In the genomic region with DNA sequence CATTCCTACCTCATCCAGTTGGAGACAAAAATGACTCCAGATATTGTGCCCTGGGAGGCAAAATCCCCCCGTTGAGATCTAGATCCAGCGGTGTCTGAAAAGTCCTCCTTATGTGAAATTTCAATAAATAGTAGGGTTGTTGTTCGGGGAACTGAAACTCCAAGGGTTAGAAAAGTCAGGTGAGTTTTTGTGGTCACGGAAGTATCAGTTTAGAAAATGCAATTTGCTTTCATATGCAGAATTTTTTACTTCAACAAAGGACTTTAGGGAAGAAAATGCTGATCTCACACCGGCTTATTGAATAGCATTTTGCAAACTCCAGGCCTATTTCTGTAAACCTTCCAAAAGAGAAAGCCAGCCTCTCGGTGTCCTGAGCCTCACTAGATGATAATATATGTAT, we compare ENCODE assay signal across 23 cellular contexts.
DNase-seq lines count a peak whose midpoint lies in the region; ATAC-seq, FAIRE-seq and TF ChIP-seq lines count a peak whose summit lies in the region.
"Had no signal": no experiment of that assay in that cellular context is flagged by ENCODE, and none has a peak within 500 bp of the region (broad histone marks: within the 10 kb centered on the region; RNA-seq: fewer than 3 reads in every experiment).

No MANE protein-coding gene starts in this region.

- TF ChIP-seq CTCF in HepG2 (CRISPR knock-in tag; IDR thresholded peaks at IDR 0.05), result no peak
- TF ChIP-seq CTCF in right lobe of liver (IDR thresholded peaks at IDR 0.05), result no peak
- TF ChIP-seq CTCF in psoas muscle (IDR thresholded peaks at IDR 0.05), result no peak
- no peak for TF ChIP-seq CTCF in PC-3 (conservative IDR thresholded peaks at IDR 0.05; ENCODE audit: low read depth, low read length)

- TF ChIP-seq RAD21 in HepG2 (CRISPR knock-in tag; IDR thresholded peaks at IDR 0.05), result no peak

- no peaks in the 10 kb centered on the region for H3K4me1 ChIP-seq in HepG2 (ENCODE audit: insufficient read depth, low read length)
- no peaks in the 10 kb centered on the region for H3K4me1 ChIP-seq in right lobe of liver
- no peaks in the 10 kb centered on the region for H3K4me1 ChIP-seq in psoas muscle
- no peaks in the 10 kb centered on the region for H3K4me1 ChIP-seq in PC-3 (ENCODE audit: insufficient read depth, low read length)

- H3K4me3 ChIP-seq in HepG2 (replicated peaks in 1 of 3; ENCODE audit: insufficient read depth in 1 of 3, low read depth in 2 of 3, low read length in 3 of 3) (no peak overlapping the region), right lobe of liver (no peak overlapping the region), psoas muscle (no peak overlapping the region), PC-3 (ENCODE audit: low read length) (no peak overlapping the region)
- H3K4me3 ChIP-seq: adrenal gland, hepatocyte, thoracic aorta had no signal

- no peak overlapping the region for H2AFZ ChIP-seq in HepG2 (ENCODE audit: low read length)
- no peak overlapping the region for H2AFZ ChIP-seq in PC-3 (ENCODE audit: low read length)
- H2AFZ ChIP-seq: hepatocyte had no signal

- TF ChIP-seq EP300 in HepG2 (IDR thresholded peaks at IDR 0.05; ENCODE audit: low read depth in 2 of 2, low read length in 2 of 2), result no peak
- no peak for TF ChIP-seq EP300 in HepG2 (CRISPR knock-in tag; IDR thresholded peaks at IDR 0.05; ENCODE audit: borderline replicate concordance)

- no peak overlapping the region for H3K27ac ChIP-seq in HepG2 (ENCODE audit: extremely low read length, insufficient read depth, low read length)
- H3K27ac ChIP-seq in right lobe of liver, result no peak overlapping the region
- no peak overlapping the region for H3K27ac ChIP-seq in psoas muscle
- no peak overlapping the region for H3K27ac ChIP-seq in PC-3 (ENCODE audit: low read length)
- H3K27ac ChIP-seq: hepatocyte, thoracic aorta had no signal

- H3K79me2 ChIP-seq in HepG2 (ENCODE audit: insufficient read depth, low read length) (no peaks in the 10 kb centered on the region), PC-3 (ENCODE audit: low read length) (no peaks in the 10 kb centered on the region)
- H3K79me2 ChIP-seq: hepatocyte had no signal

- no peak overlapping the region for H3K4me2 ChIP-seq in HepG2 (ENCODE audit: low read depth, low read length)
- H3K4me2 ChIP-seq in PC-3 (ENCODE audit: low read length), result no peak overlapping the region
- H3K4me2 ChIP-seq: hepatocyte had no signal

- H3K9ac ChIP-seq in HepG2 (ENCODE audit: insufficient read depth, low read depth, low read length), result no peak overlapping the region
- no peak overlapping the region for H3K9ac ChIP-seq in PC-3 (ENCODE audit: low read length)

- 50% methylated on average over 6 of the region's 6 CpGs for WGBS in HepG2 (ENCODE audit: low lambda C conversion rate)
- WGBS in right lobe of liver (ENCODE audit: insufficient coverage, low coverage, low lambda C conversion rate, missing lambda C conversion rate), result 60% methylated on average over 6 of the region's 6 CpGs
- 82 to 86% (median 82%) methylated on average over 6 of the region's 6 CpGs for WGBS in psoas muscle, 3 donors

- in situ Hi-C loops in HepG2 (cut with HindIII; ENCODE audit: extremely low pct_ligation_motif_present, low pct_unique_long_range_greater_than_20kb), result no loop called here

- CTCF ChIA-PET in HepG2 (lab: Yijun Ruan, JAX; ENCODE audit: low intra/inter-chr PET ratio, low total read pairs), result no interaction called here
- CTCF ChIA-PET in PC-3 (lab: Charles Lee), result interaction anchor here (0.6 kb wide), 1 partner anchor 916 kb away, joined by 4 read pairs; no protein-coding TSS in a partner anchor

- H3K9me3 ChIP-seq in HepG2 (ENCODE audit: low read length) (no peaks in the 10 kb centered on the region), right lobe of liver (no peaks in the 10 kb centered on the region), psoas muscle (no peaks in the 10 kb centered on the region), PC-3 (ENCODE audit: low read length) (no peaks in the 10 kb centered on the region)
- H3K9me3 ChIP-seq: adrenal gland, thoracic aorta had no signal

- H3K9me2 ChIP-seq in PC-3 (replicated peaks; ENCODE audit: low read length), result no peaks in the 10 kb centered on the region

- no TSS peak for BruUV-seq in HepG2 (replicated peaks; lab: Mats Ljungman, UMichigan)
- BruUV-seq in PC-3 (replicated peaks; lab: Mats Ljungman, UMichigan), result no TSS peak

- no peaks in the 10 kb centered on the region for H3K36me3 ChIP-seq in HepG2 (replicated peaks in 1 of 2; ENCODE audit: control insufficient read depth in 1 of 2, insufficient read depth in 2 of 2, low read length in 2 of 2)
- no peaks in the 10 kb centered on the region for H3K36me3 ChIP-seq in right lobe of liver
- H3K36me3 ChIP-seq in psoas muscle (ENCODE audit: insufficient read depth in 1 of 2, low read depth in 1 of 2), result no peaks in the 10 kb centered on the region
- H3K36me3 ChIP-seq in PC-3 (ENCODE audit: low read depth, low read length), result no peaks in the 10 kb centered on the region
- H3K36me3 ChIP-seq: adrenal gland, thoracic aorta had no signal

- FAIRE-seq in HepG2 (lab: Jason Lieb, UNC) (no peak), H54 (lab: Jason Lieb, UNC) (no peak)
- FAIRE-seq: A204.1, bronchial epithelial cell, endothelial cell of umbilical vein, keratinocyte had no signal

- H3F3A ChIP-seq in PC-3 (ENCODE audit: low read length, unreplicated experiment), result no peaks in the 10 kb centered on the region

- no peak for ATAC-seq in HepG2
- no peak for ATAC-seq in right lobe of liver
- ATAC-seq in HG03060 (IDR thresholded peaks at IDR 0.05; ENCODE audit: low read depth, unreplicated experiment), result peak; percentile 66
- ATAC-seq in HG03097 (IDR thresholded peaks at IDR 0.05; ENCODE audit: low FRiP score, unreplicated experiment), result no peak
- no peak for ATAC-seq in psoas muscle
- ATAC-seq in PC-3, result no peak
- ATAC-seq: activated CD4-positive, CD25-positive, alpha-beta regulatory T cell treated with anti-CD3 and anti-CD28 coated beads, Interleukin-2, amount 50 U/mL, for 24 hours had no signal

- intact Hi-C loops in HepG2 (cut with micrococcal nuclease; ENCODE audit: unreplicated experiment), result no loop called here
- intact Hi-C loops in right lobe of liver (cut with DNase I), result no loop called here
- intact Hi-C loops in psoas muscle (cut with DNase I), result no loop called here
- intact Hi-C loops in PC-3 (cut with micrococcal nuclease), result no loop called here

- POLR2A ChIA-PET in HepG2 (lab: Yijun Ruan, JAX) (no interaction called here), PC-3 (lab: Charles Lee; ENCODE audit: unreplicated experiment) (no interaction called here)

- peaks cover 0 to 4% of the 10 kb centered on the region in 2 experiments; a peak in 1 of 5 replicates for H3K27me3 ChIP-seq in HepG2 (ENCODE audit: control insufficient read depth in 1 of 2, insufficient read depth in 2 of 2, low read length in 2 of 2)
- no peaks in the 10 kb centered on the region for H3K27me3 ChIP-seq in right lobe of liver
- H3K27me3 ChIP-seq in psoas muscle (ENCODE audit: insufficient read depth in 3 of 3, low read length in 2 of 3), result no peaks in the 10 kb centered on the region
- peaks cover 52% of the 10 kb centered on the region for H3K27me3 ChIP-seq in PC-3 (ENCODE audit: low read length)
- H3K27me3 ChIP-seq: adrenal gland, hepatocyte had no signal

- no peak for TF ChIP-seq POLR2A in HepG2 (IDR thresholded peaks at IDR 0.05; ENCODE audit: insufficient read depth in 1 of 2, low read depth in 2 of 2, low read length in 2 of 2)
- TF ChIP-seq POLR2A in right lobe of liver (IDR thresholded peaks at IDR 0.05), result no peak
- TF ChIP-seq POLR2A in H54 (IDR thresholded peaks at IDR 0.05; ENCODE audit: low read depth, low read length), result no peak

- DNase-seq in HepG2 (ENCODE audit: low spot score) (no peak), right lobe of liver (no peak), NOMO-1 treated with DMSO at 0.1 percent for 48 hours (lab: John Stamatoyannopoulos, UW; ENCODE audit: unreplicated experiment) (peak; percentile 58), psoas muscle (no peak), PC-3 (no peak), H54 (ENCODE audit: insufficient read length, low spot score) (no peak)
- DNase-seq: adrenal gland, Calu3, HFFc6, Karpas-422, mesendoderm, NCI-H1105 treated with DMSO at 0.1 percent for 48 hours, NCI-H2107, nephron progenitor cell had no signal

- H4K20me1 ChIP-seq in HepG2 (ENCODE audit: insufficient read depth, low read length) (no peaks in the 10 kb centered on the region), PC-3 (ENCODE audit: low read length) (no peaks in the 10 kb centered on the region)

TF ChIP-seq in HepG2, 621 proteins besides CTCF, POLR2A, EP300 and RAD21 (continues in another document):
- TF ChIP-seq FOXA1 (IDR thresholded peaks at IDR 0.05) (no peak), FOXA1 (CRISPR knock-in tag; IDR thresholded peaks at IDR 0.05) (no peak), TCF7 (IDR thresholded peaks at IDR 0.05; ENCODE audit: low read depth) (no peak), MAFF (IDR thresholded peaks at IDR 0.05; ENCODE audit: low read depth, low read length) (0 out of 2 replicates have a peak, but pooled peaks have one; percentile 39), HCFC1 (IDR thresholded peaks at IDR 0.05; ENCODE audit: low read depth, low read length) (no peak)
- TF ChIP-seq, protein P1, sequence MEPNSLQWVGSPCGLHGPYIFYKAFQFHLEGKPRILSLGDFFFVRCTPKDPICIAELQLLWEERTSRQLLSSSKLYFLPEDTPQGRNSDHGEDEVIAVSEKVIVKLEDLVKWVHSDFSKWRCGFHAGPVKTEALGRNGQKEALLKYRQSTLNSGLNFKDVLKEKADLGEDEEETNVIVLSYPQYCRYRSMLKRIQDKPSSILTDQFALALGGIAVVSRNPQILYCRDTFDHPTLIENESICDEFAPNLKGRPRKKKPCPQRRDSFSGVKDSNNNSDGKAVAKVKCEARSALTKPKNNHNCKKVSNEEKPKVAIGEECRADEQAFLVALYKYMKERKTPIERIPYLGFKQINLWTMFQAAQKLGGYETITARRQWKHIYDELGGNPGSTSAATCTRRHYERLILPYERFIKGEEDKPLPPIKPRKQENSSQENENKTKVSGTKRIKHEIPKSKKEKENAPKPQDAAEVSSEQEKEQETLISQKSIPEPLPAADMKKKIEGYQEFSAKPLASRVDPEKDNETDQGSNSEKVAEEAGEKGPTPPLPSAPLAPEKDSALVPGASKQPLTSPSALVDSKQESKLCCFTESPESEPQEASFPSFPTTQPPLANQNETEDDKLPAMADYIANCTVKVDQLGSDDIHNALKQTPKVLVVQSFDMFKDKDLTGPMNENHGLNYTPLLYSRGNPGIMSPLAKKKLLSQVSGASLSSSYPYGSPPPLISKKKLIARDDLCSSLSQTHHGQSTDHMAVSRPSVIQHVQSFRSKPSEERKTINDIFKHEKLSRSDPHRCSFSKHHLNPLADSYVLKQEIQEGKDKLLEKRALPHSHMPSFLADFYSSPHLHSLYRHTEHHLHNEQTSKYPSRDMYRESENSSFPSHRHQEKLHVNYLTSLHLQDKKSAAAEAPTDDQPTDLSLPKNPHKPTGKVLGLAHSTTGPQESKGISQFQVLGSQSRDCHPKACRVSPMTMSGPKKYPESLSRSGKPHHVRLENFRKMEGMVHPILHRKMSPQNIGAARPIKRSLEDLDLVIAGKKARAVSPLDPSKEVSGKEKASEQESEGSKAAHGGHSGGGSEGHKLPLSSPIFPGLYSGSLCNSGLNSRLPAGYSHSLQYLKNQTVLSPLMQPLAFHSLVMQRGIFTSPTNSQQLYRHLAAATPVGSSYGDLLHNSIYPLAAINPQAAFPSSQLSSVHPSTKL (CRISPR knock-in tag; IDR thresholded peaks at IDR 0.05), result no peak
